19 cellular contexts compared by ENCODE assay signal in the genomic region with DNA sequence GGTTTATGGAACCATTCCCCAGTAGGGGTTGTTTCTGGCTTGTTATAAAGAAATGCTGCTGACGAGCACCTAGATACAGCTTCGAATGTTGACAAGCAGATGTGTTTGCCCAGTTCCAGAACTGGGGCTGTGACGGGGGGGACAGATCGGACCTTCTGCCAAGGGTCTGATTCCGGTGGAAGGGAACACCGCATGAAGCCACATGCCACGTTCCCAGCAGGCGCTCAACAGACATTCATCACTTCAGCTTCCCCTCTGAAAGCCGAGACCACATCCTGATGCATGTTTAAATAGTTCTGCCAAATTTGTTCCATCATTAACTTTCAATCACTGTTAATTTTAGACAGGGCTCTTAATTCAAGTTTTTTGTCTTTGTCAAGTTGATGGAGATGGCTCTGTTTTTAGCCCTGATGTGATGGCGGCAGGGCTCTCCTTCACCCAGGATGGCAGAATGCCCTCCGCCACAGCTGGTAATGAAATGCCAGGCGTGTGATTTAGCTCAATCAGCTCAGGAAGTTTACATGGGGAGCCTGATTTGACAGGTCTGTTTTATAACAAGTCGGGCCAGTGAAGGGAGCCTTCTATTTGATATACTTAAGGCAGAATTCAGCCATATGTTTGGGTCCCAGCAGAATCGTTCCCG. TPM values are rescaled to one million over a fixed set of nuclear protein-coding genes. Genes with fewer than 3 reads are reported as not detected.
"Had no signal": no experiment of that assay in that cellular context is flagged by ENCODE, and none has a peak within 500 bp of the region (broad histone marks: within the 10 kb centered on the region; RNA-seq: fewer than 3 reads in every experiment).

No MANE protein-coding gene starts in this region.

- H3K27ac ChIP-seq: esophagus muscularis mucosa, lower lobe of right lung, parathyroid adenoma, thoracic aorta had no signal

- H3K4me3 ChIP-seq: esophagus muscularis mucosa, lower lobe of right lung, thoracic aorta had no signal

- DNase-seq: activated CD4-positive, alpha-beta T cell treated with anti-CD3 and anti-CD28 coated beads for 1 hour; activated CD4-positive, alpha-beta T cell treated with anti-CD3 and anti-CD28 coated beads, Interleukin-2, amount 50 U/mL, for 48 hours; activated gamma-delta T cell; activated T-cell treated with anti-CD3 and anti-CD28 coated beads, Interleukin-2, amount 50 U/mL, for 48 hours; amygdala; lower lobe of right lung; midbrain; retina; stimulated activated CD4-positive, alpha-beta T cell treated with anti-CD3 and anti-CD28 coated beads, Interleukin-4, amount 100 ng/mL, for 4 hours; stimulated activated naive CD8-positive, alpha-beta T cell treated with anti-CD3 and anti-CD28 coated beads, Interleukin-15, amount 100 ng/mL, for 72 hours had no signal

- ATAC-seq: lower lobe of right lung; stimulated activated naive CD8-positive, alpha-beta T cell treated with anti-CD3 and anti-CD28 coated beads, Interleukin-15, amount 100 ng/mL, for 72 hours had no signal

- H3K27me3 ChIP-seq: esophagus muscularis mucosa had no signal

- FAIRE-seq: bronchial epithelial cell, colon, kidney had no signal

- H3K4me1 ChIP-seq: lower lobe of right lung, parathyroid adenoma had no signal

- H3K36me3 ChIP-seq: esophagus muscularis mucosa, lower lobe of right lung, thoracic aorta had no signal

- H3K9me3 ChIP-seq: esophagus muscularis mucosa, lower lobe of right lung, thoracic aorta had no signal

RNA-seq across cellular contexts. Expression of gene PSAPL1, which starts 57.4 kb away (rescaled TPM):
- total RNA-seq: bronchial epithelial cell, esophagus muscularis mucosa, fibroblast of villous mesenchyme, kidney, lower lobe of right lung, skeletal muscle tissue had no signal
- polyA plus RNA-seq: urinary bladder had no signal
